8 cellular contexts compared by ENCODE assay signal in the genomic region with DNA sequence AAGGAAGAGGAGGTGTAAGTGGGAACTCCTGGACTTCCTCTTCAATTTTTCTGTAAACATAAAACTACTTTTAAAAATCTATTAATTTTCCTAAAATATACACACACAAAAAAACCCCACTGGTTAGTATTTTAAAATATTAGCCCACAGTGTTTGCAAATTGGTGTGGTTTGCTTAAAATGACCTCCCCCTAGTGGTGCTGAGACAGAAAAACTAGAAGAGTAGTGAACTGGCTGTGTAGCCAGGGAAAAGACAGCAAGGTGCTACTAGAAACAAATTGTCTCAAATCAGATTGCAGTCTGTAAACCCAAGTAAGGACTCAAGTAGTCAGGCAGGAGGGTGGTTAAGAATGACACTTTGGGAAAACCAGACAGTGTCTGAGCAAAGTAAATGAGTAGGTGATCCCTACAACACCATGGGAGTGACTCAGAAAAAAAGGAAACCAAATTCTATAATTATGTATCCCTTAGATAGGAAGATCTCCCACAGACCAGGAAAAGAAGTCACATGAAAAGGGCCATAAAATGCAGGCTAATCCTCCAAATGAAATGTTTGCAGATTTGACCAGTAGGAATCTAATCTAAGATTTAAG. TPM values are rescaled to one million over a fixed set of nuclear protein-coding genes. Genes with fewer than 3 reads are reported as not detected.
DNase-seq lines count a peak whose midpoint lies in the region; ATAC-seq and TF ChIP-seq lines count a peak whose summit lies in the region.

No MANE protein-coding gene starts in this region.

- H3K27ac Mint-ChIP-seq in chondrocyte (ENCODE audit: unreplicated experiment) (no peak overlapping the region), type B pancreatic cell (no peak overlapping the region)

- TF ChIP-seq RAD21 in Ishikawa (IDR thresholded peaks at IDR 0.05; ENCODE audit: low read depth), result peak; percentile 25; the same call in 1 of the 2 replicates

- no peak for TF ChIP-seq EP300 in Ishikawa (IDR thresholded peaks at IDR 0.05; ENCODE audit: borderline replicate concordance)

- DNase-seq in AG04449 (ENCODE audit: low read depth, low spot score) (peak; percentile 9), chondrocyte (ENCODE audit: low spot score) (no peak), type B pancreatic cell (ENCODE audit: extremely low spot score, unreplicated experiment) (no peak), NCI-H2107 (lab: John Stamatoyannopoulos, UW) (no peak), anterior cingulate cortex (lab: John Stamatoyannopoulos, UW) (no peak)
- DNase-seq in stimulated activated CD4-positive, alpha-beta T cell treated with anti-CD3 and anti-CD28 coated beads, Interleukin-2, amount 100 ng/mL, for 48 hours, result no peak

- H3K4me1 Mint-ChIP-seq in chondrocyte (ENCODE audit: low read depth) (no peaks in the 10 kb centered on the region), type B pancreatic cell (ENCODE audit: unreplicated experiment) (no peaks in the 10 kb centered on the region)

- H3K27me3 Mint-ChIP-seq in chondrocyte (ENCODE audit: low read depth), result peaks cover 26% of the 10 kb centered on the region
- peaks cover 5% of the 10 kb centered on the region for H3K27me3 Mint-ChIP-seq in type B pancreatic cell

- peak; percentile 75 for ATAC-seq in GM18868 (IDR thresholded peaks at IDR 0.05; ENCODE audit: unreplicated experiment)

- CTCF ChIA-PET in AG04449 (lab: Yijun Ruan, JAX), result no interaction called here

- H3K4me3 Mint-ChIP-seq in chondrocyte (ENCODE audit: unreplicated experiment) (no peak overlapping the region), type B pancreatic cell (no peak overlapping the region)

- POLR2A ChIA-PET in AG04449 (lab: Yijun Ruan, JAX), result no interaction called here

- H3K4me3 ChIP-seq in AG04449 (ENCODE audit: low read depth, low read length), result no peak overlapping the region

- TF ChIP-seq CTCF in AG04449 (IDR thresholded peaks at IDR 0.05; ENCODE audit: insufficient read depth, low read length, missing control alignments), result peak; percentile 40
- peak; percentile 78 for TF ChIP-seq CTCF in chondrocyte (IDR thresholded peaks at IDR 0.05)
- TF ChIP-seq CTCF in type B pancreatic cell (conservative IDR thresholded peaks at IDR 0.05), result peak; percentile 75

- H3K9me3 Mint-ChIP-seq in chondrocyte (ENCODE audit: low read depth) (no peaks in the 10 kb centered on the region), type B pancreatic cell (no peaks in the 10 kb centered on the region)

- H3K36me3 Mint-ChIP-seq in chondrocyte (ENCODE audit: low read depth) (no peaks in the 10 kb centered on the region), type B pancreatic cell (no peaks in the 10 kb centered on the region)

TF ChIP-seq in Ishikawa, 13 proteins besides CTCF, POLR2A, EP300 and RAD21:
- TF ChIP-seq CREB1 (IDR thresholded peaks at IDR 0.05; ENCODE audit: low read depth) (no peak), TCF12 (IDR thresholded peaks at IDR 0.05; ENCODE audit: low read depth) (no peak), TEAD4 (IDR thresholded peaks at IDR 0.05) (no peak), EGR1 (IDR thresholded peaks at IDR 0.05) (no peak), CEBPB (IDR thresholded peaks at IDR 0.05) (no peak), TAF1 (IDR thresholded peaks at IDR 0.05; ENCODE audit: low read depth) (no peak), ZBTB7A (IDR thresholded peaks at IDR 0.05; ENCODE audit: low read depth) (no peak), YY1 (IDR thresholded peaks at IDR 0.05; ENCODE audit: low read depth) (no peak), FOXM1 (IDR thresholded peaks at IDR 0.05; ENCODE audit: borderline replicate concordance, low read depth) (no peak), NFIC (IDR thresholded peaks at IDR 0.05) (no peak)
- TF ChIP-seq, protein P1, sequence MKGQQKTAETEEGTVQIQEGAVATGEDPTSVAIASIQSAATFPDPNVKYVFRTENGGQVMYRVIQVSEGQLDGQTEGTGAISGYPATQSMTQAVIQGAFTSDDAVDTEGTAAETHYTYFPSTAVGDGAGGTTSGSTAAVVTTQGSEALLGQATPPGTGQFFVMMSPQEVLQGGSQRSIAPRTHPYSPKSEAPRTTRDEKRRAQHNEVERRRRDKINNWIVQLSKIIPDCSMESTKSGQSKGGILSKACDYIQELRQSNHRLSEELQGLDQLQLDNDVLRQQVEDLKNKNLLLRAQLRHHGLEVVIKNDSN (IDR thresholded peaks at IDR 0.05), result no peak
- TF ChIP-seq, protein P2, sequence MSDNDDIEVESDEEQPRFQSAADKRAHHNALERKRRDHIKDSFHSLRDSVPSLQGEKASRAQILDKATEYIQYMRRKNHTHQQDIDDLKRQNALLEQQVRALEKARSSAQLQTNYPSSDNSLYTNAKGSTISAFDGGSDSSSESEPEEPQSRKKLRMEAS (IDR thresholded peaks at IDR 0.05), result no peak
- TF ChIP-seq, protein P3, sequence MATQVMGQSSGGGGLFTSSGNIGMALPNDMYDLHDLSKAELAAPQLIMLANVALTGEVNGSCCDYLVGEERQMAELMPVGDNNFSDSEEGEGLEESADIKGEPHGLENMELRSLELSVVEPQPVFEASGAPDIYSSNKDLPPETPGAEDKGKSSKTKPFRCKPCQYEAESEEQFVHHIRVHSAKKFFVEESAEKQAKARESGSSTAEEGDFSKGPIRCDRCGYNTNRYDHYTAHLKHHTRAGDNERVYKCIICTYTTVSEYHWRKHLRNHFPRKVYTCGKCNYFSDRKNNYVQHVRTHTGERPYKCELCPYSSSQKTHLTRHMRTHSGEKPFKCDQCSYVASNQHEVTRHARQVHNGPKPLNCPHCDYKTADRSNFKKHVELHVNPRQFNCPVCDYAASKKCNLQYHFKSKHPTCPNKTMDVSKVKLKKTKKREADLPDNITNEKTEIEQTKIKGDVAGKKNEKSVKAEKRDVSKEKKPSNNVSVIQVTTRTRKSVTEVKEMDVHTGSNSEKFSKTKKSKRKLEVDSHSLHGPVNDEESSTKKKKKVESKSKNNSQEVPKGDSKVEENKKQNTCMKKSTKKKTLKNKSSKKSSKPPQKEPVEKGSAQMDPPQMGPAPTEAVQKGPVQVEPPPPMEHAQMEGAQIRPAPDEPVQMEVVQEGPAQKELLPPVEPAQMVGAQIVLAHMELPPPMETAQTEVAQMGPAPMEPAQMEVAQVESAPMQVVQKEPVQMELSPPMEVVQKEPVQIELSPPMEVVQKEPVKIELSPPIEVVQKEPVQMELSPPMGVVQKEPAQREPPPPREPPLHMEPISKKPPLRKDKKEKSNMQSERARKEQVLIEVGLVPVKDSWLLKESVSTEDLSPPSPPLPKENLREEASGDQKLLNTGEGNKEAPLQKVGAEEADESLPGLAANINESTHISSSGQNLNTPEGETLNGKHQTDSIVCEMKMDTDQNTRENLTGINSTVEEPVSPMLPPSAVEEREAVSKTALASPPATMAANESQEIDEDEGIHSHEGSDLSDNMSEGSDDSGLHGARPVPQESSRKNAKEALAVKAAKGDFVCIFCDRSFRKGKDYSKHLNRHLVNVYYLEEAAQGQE (IDR thresholded peaks at IDR 0.05; ENCODE audit: low read depth), result no peak

RNA-seq across cellular contexts. Expression of gene AMTN, which starts 26.0 kb away (rescaled TPM):
- total RNA-seq in chondrocyte (not detected in 3 replicates), type B pancreatic cell (ENCODE audit: low replicate concordance) (not detected in 2 replicates)

RNA-seq across cellular contexts. Expression of gene AMBN, which starts 47.7 kb away (rescaled TPM):
- total RNA-seq in chondrocyte (not detected in 3 replicates), type B pancreatic cell (ENCODE audit: low replicate concordance) (0.36 and 0.94 TPM in 2 replicates)
